8 cellular contexts compared by ENCODE assay signal in the genomic region with DNA sequence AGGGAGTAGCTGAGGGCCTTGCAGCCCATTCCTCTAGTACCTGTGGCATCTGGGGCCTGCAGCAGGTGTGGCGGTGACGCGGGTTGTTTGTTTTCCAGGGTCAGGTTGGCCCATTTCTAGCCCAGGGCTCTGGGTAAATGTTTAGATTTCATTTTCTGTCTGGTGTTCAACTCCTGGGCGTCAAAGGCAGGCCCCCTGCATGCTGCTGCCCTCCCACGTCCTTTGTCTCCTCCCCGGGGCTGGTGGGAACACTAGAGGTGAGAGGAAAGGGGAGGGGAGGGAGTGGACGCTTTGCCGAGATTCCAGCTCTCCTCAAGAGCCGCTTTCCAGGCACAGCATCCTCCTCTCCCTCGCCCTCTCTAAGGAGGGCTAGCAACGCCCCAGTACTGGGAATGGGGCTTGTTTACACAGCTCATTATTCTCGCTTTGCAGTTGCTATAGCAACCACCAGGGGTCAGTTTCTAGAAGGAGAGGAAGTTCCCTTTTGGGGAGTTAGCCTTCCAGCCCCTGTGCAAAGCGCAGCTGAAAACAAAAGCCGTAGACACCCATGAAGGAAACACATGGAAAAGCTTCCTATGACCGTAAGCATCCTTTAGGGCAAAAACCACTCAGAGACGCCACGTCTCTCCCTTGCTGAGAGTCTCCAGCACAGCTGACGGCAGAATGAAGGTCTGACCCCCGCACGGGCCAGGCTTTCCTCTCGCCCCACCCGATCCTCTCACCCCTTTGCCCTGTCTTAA.
DNase-seq lines count a peak whose midpoint lies in the region; ATAC-seq and TF ChIP-seq lines count a peak whose summit lies in the region.

No MANE protein-coding gene starts in this region.

- in situ Hi-C loops in KBM-7 (cut with MboI; ENCODE audit: low pct_unique_long_range_greater_than_20kb, low sequenced_read_pairs), result no loop called here

- ATAC-seq in GM21619 (IDR thresholded peaks at IDR 0.05; ENCODE audit: unreplicated experiment), result peak; percentile 88
- peak; percentile 40; the same call in 1 of the 3 replicates for ATAC-seq in RWPE2 (ENCODE audit: low read depth)

- no peak for TF ChIP-seq POLR2A in erythroblast (IDR thresholded peaks at IDR 0.05; ENCODE audit: low read length)

- no peaks in the 10 kb centered on the region for H3K36me3 ChIP-seq in RWPE2 (ENCODE audit: low read depth)

- no peaks in the 10 kb centered on the region for H3K9me3 ChIP-seq in RWPE2 (ENCODE audit: severe bottlenecking)

- no peak overlapping the region for H3K4me3 ChIP-seq in RWPE2 (ENCODE audit: severe bottlenecking)

- H3K27me3 ChIP-seq in RWPE2 (ENCODE audit: insufficient read depth, poor library complexity, severe bottlenecking), result no peaks in the 10 kb centered on the region

- no peak overlapping the region for H3K27ac ChIP-seq in RWPE2 (ENCODE audit: poor library complexity, severe bottlenecking)

- H3K4me1 ChIP-seq in RWPE2 (ENCODE audit: insufficient read depth, poor library complexity, severe bottlenecking), result no peaks in the 10 kb centered on the region

- peak; percentile 74 for DNase-seq in NCI-H2107 treated with DMSO at 0.1 percent for 48 hours (lab: John Stamatoyannopoulos, UW; ENCODE audit: unreplicated experiment)
- DNase-seq in NCI-H2107 (lab: John Stamatoyannopoulos, UW), result no peak
- peak; percentile 88 for DNase-seq in KBM-7
- no peak for DNase-seq in RWPE2 (ENCODE audit: low spot score)
- DNase-seq in erythroblast (lab: John Stamatoyannopoulos, UW), result peak; percentile 70 to 71
- peak; percentile 36 for DNase-seq in middle frontal gyrus (ENCODE audit: extremely low spot score, low spot score)
- no peak for DNase-seq in 8988T

- peak; percentile 52 for TF ChIP-seq CTCF in RWPE2 (IDR thresholded peaks at IDR 0.05; ENCODE audit: poor library complexity, severe bottlenecking)

Comparison
In these comparisons a context has a peak if more than half of its experiments do, and no peak if none do; other contexts are left out.
1. DNase-seq: peak in NCI-H2107 treated with DMSO at 0.1 percent for 48 hours (single experiment), KBM-7 (single experiment), erythroblast (2 of 2) and middle frontal gyrus (single experiment); none in NCI-H2107 (single experiment), RWPE2 (single experiment) and 8988T (single experiment).